Comparison of ENCODE assay signal across 20 cellular contexts in the genomic region with DNA sequence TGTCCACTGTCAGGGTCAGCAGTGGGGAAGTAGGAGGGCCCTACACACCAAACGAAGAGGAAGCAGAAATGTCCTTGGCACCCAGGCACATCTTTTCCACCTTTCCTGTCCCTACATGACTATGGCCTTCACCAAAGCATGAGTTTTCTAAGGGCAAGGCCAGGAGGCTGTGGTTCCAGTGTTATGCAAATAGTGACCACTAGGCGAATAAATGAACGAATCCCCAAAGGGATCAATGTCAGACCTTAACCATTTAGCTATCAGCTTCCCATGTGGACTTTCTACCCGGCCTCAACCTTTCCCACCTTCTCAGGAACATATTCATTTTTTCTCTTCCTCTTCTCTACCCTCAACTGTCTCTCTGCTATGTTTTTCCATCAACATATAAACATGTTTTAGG.
A peak's percentile ranks its signal among the peaks of the same experiment; 100 is the strongest.
DNase-seq lines count a peak whose midpoint lies in the region; ATAC-seq and TF ChIP-seq lines count a peak whose summit lies in the region.
"Had no signal": no experiment of that assay in that cellular context is flagged by ENCODE, and none has a peak within 500 bp of the region (broad histone marks: within the 10 kb centered on the region; RNA-seq: fewer than 3 reads in every experiment).

No MANE protein-coding gene starts in this region.

- no peak overlapping the region for H3K27ac ChIP-seq in HCT116 (ENCODE audit: low read depth, low read length)
- H3K27ac ChIP-seq in neural progenitor cell, result no peak overlapping the region
- H3K27ac ChIP-seq: right atrium auricular region, SJSA1 had no signal

- in situ Hi-C loops in SK-MEL-5 (cut with HindIII; ENCODE audit: low pct_unique_long_range_greater_than_20kb, low sequenced_read_pairs), result no loop called here

- no peaks in the 10 kb centered on the region for H3F3A ChIP-seq in neural progenitor cell (ENCODE audit: low read depth)

- no peaks in the 10 kb centered on the region for H3K9me3 ChIP-seq in HCT116 (ENCODE audit: control insufficient read depth in 1 of 2, insufficient read depth in 1 of 2, low read depth in 1 of 2, low read length in 2 of 2)
- no peaks in the 10 kb centered on the region for H3K9me3 ChIP-seq in neural progenitor cell (ENCODE audit: low read depth)
- H3K9me3 ChIP-seq: right atrium auricular region, SJSA1 had no signal

- H3K4me3 ChIP-seq in HCT116 (replicated peaks in 1 of 2; ENCODE audit: low read depth in 1 of 2, low read length in 2 of 2) (no peak overlapping the region), neural progenitor cell (no peak overlapping the region)
- H3K4me3 ChIP-seq: right atrium auricular region, SJSA1 had no signal

- no peaks in the 10 kb centered on the region for H3K4me1 ChIP-seq in HCT116 (ENCODE audit: control insufficient read depth in 1 of 2, insufficient read depth in 2 of 2, low read length in 2 of 2)
- no peaks in the 10 kb centered on the region for H3K4me1 ChIP-seq in neural progenitor cell
- H3K4me1 ChIP-seq: right atrium auricular region, SJSA1 had no signal

- no peaks in the 10 kb centered on the region for H3K79me2 ChIP-seq in HCT116 (ENCODE audit: insufficient read depth, low read length)
- no peaks in the 10 kb centered on the region for H3K79me2 ChIP-seq in neural progenitor cell (ENCODE audit: low read depth)

- no peaks in the 10 kb centered on the region for H4K20me1 ChIP-seq in HCT116 (ENCODE audit: insufficient read depth)
- no peaks in the 10 kb centered on the region for H4K20me1 ChIP-seq in neural progenitor cell (ENCODE audit: low read depth)

- peak in 2 of 3 experiments; percentile 40 to 48; a peak in 3 of 6 replicates for TF ChIP-seq CTCF in HCT116 (IDR thresholded peaks at IDR 0.05 in 2 of 3, conservative IDR thresholded peaks at IDR 0.05 in 1 of 3; ENCODE audit: borderline replicate concordance in 1 of 3, insufficient read depth in 1 of 3, low read depth in 2 of 3, low read length in 2 of 3)
- peak; percentile 24 for TF ChIP-seq CTCF in neural progenitor cell (IDR thresholded peaks at IDR 0.05)

- no peak for TF ChIP-seq POLR2A in HCT116 (IDR thresholded peaks at IDR 0.05; ENCODE audit: borderline replicate concordance, extremely low read depth, insufficient read depth, insufficient read length)

- DNase-seq in ELF-1 (ENCODE audit: low read depth, low spot score) (peak; percentile 4), HCT116 (ENCODE audit: low read depth, low spot score) (no peak), SK-MEL-5 (ENCODE audit: low read depth, low spot score) (peak; percentile 33), neural progenitor cell (ENCODE audit: low spot score) (no peak), NCI-H774 (lab: John Stamatoyannopoulos, UW) (no peak), activated T-cell treated with anti-CD3 and anti-CD28 coated beads for 4 hours (no peak), Kasumi-1 (lab: John Stamatoyannopoulos, UW) (no peak), head of caudate nucleus (no peak)
- DNase-seq: activated CD4-positive, alpha-beta memory T cell treated with anti-CD3 and anti-CD28 coated beads for 36 hours; activated naive CD4-positive, alpha-beta T cell treated with anti-CD3 and anti-CD28 coated beads for 36 hours; activated T-cell treated with anti-CD3 and anti-CD28 coated beads, Interleukin-2, amount 50 U/mL, for 4 hours; aorta; left ventricle myocardium superior; NCI-H1436; NCI-H2171 treated with DMSO at 0.1 percent for 48 hours; occipital lobe; stimulated activated naive B cell treated with anti-CD40 and anti-IgM and Interleukin-4, amounts not matched to agents 10 μg/mL and 1 μg/mL and 100 μg/mL, for 72 hours; T-helper 2 cell had no signal

- H3K27me3 ChIP-seq in HCT116 (ENCODE audit: insufficient read depth, low read length), result peaks cover 31% of the 10 kb centered on the region
- H3K27me3 ChIP-seq in neural progenitor cell, result no peaks in the 10 kb centered on the region
- H3K27me3 ChIP-seq: right atrium auricular region, SJSA1 had no signal

- H3K9ac ChIP-seq in HCT116 (ENCODE audit: low read length) (no peak overlapping the region), neural progenitor cell (no peak overlapping the region)

- RAD21 ChIA-PET in HCT116 (lab: Charles Lee; ENCODE audit: low non-redundant PET in 1 of 2, low total read pairs in 2 of 2, uncharacterized antibody in 2 of 2, unreplicated experiment in 2 of 2), result no interaction called here

- peaks cover 3% of the 10 kb centered on the region for H3K27me3 Mint-ChIP-seq in neural progenitor cell (ENCODE audit: insufficient read depth, low read depth)
- H3K27me3 Mint-ChIP-seq: activated CD4-positive, alpha-beta memory T cell treated with anti-CD3 and anti-CD28 coated beads for 36 hours had no signal

- H2AFZ ChIP-seq in HCT116 (ENCODE audit: low read depth, low read length, poor library complexity, severe bottlenecking) (no peak overlapping the region), neural progenitor cell (replicated peaks) (no peak overlapping the region)

- intact Hi-C loops in HCT116 (cut with micrococcal nuclease) (no loop called here), head of caudate nucleus (cut with DNase I) (no loop called here)

- no TSS peak for BruUV-seq in HCT116 (replicated peaks; lab: Mats Ljungman, UMichigan)

- H3K4me1 Mint-ChIP-seq in neural progenitor cell, result peaks cover 3% of the 10 kb centered on the region
- H3K4me1 Mint-ChIP-seq: stimulated activated naive B cell treated with anti-CD40 and anti-IgM and Interleukin-4, amounts not matched to agents 10 μg/mL and 1 μg/mL and 100 μg/mL, for 72 hours had no signal

- no peak for TF ChIP-seq RAD21 in HCT116 (IDR thresholded peaks at IDR 0.05; ENCODE audit: low read depth)

- H3K4me2 ChIP-seq in HCT116 (ENCODE audit: low read length), result no peak overlapping the region
- no peak overlapping the region for H3K4me2 ChIP-seq in neural progenitor cell

- CTCF ChIA-PET in HCT116 (lab: Charles Lee), result no interaction called here

- H3K9me2 ChIP-seq in HCT116 (ENCODE audit: insufficient read depth), result no peaks in the 10 kb centered on the region

- H3K36me3 ChIP-seq in HCT116 (ENCODE audit: control insufficient read depth in 1 of 2, insufficient read depth in 2 of 2, low read length in 2 of 2) (no peaks in the 10 kb centered on the region), neural progenitor cell (no peaks in the 10 kb centered on the region)
- H3K36me3 ChIP-seq: right atrium auricular region, SJSA1 had no signal

- H3K36me3 Mint-ChIP-seq in neural progenitor cell, result no peaks in the 10 kb centered on the region
- H3K36me3 Mint-ChIP-seq: activated CD4-positive, alpha-beta memory T cell treated with anti-CD3 and anti-CD28 coated beads for 36 hours; stimulated activated naive B cell treated with anti-CD40 and anti-IgM and Interleukin-4, amounts not matched to agents 10 μg/mL and 1 μg/mL and 100 μg/mL, for 72 hours had no signal

- POLR2A ChIA-PET in HCT116 (lab: Charles Lee), result no interaction called here

- no peak overlapping the region for H3K27ac Mint-ChIP-seq in neural progenitor cell
- H3K27ac Mint-ChIP-seq: activated CD4-positive, alpha-beta memory T cell treated with anti-CD3 and anti-CD28 coated beads for 36 hours; activated naive CD4-positive, alpha-beta T cell treated with anti-CD3 and anti-CD28 coated beads for 36 hours; stimulated activated naive B cell treated with anti-CD40 and anti-IgM and Interleukin-4, amounts not matched to agents 10 μg/mL and 1 μg/mL and 100 μg/mL, for 72 hours had no signal

- peak; percentile 72 for ATAC-seq in HCT116
- ATAC-seq: activated T-cell treated with anti-CD3 and anti-CD28 coated beads, Interleukin-2, amount 50 U/mL, for 4 hours; left ventricle myocardium superior; stimulated activated naive B cell treated with anti-CD40 and anti-IgM and Interleukin-4, amounts not matched to agents 10 μg/mL and 1 μg/mL and 100 μg/mL, for 72 hours had no signal

- no peaks in the 10 kb centered on the region for H3K9me3 Mint-ChIP-seq in neural progenitor cell
- H3K9me3 Mint-ChIP-seq: activated CD4-positive, alpha-beta memory T cell treated with anti-CD3 and anti-CD28 coated beads for 36 hours; activated naive CD4-positive, alpha-beta T cell treated with anti-CD3 and anti-CD28 coated beads for 36 hours; activated T-cell treated with anti-CD3 and anti-CD28 coated beads, Interleukin-2, amount 50 U/mL, for 4 hours had no signal

- no peak overlapping the region for H3K4me3 Mint-ChIP-seq in neural progenitor cell
- H3K4me3 Mint-ChIP-seq: activated CD4-positive, alpha-beta memory T cell treated with anti-CD3 and anti-CD28 coated beads for 36 hours; activated naive CD4-positive, alpha-beta T cell treated with anti-CD3 and anti-CD28 coated beads for 36 hours; activated T-cell treated with anti-CD3 and anti-CD28 coated beads, Interleukin-2, amount 50 U/mL, for 4 hours; stimulated activated naive B cell treated with anti-CD40 and anti-IgM and Interleukin-4, amounts not matched to agents 10 μg/mL and 1 μg/mL and 100 μg/mL, for 72 hours had no signal

TF ChIP-seq in HCT116, 20 proteins besides CTCF, POLR2A, EP300 and RAD21 (continues in another document):
- TF ChIP-seq, protein P1, sequence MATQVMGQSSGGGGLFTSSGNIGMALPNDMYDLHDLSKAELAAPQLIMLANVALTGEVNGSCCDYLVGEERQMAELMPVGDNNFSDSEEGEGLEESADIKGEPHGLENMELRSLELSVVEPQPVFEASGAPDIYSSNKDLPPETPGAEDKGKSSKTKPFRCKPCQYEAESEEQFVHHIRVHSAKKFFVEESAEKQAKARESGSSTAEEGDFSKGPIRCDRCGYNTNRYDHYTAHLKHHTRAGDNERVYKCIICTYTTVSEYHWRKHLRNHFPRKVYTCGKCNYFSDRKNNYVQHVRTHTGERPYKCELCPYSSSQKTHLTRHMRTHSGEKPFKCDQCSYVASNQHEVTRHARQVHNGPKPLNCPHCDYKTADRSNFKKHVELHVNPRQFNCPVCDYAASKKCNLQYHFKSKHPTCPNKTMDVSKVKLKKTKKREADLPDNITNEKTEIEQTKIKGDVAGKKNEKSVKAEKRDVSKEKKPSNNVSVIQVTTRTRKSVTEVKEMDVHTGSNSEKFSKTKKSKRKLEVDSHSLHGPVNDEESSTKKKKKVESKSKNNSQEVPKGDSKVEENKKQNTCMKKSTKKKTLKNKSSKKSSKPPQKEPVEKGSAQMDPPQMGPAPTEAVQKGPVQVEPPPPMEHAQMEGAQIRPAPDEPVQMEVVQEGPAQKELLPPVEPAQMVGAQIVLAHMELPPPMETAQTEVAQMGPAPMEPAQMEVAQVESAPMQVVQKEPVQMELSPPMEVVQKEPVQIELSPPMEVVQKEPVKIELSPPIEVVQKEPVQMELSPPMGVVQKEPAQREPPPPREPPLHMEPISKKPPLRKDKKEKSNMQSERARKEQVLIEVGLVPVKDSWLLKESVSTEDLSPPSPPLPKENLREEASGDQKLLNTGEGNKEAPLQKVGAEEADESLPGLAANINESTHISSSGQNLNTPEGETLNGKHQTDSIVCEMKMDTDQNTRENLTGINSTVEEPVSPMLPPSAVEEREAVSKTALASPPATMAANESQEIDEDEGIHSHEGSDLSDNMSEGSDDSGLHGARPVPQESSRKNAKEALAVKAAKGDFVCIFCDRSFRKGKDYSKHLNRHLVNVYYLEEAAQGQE (IDR thresholded peaks at IDR 0.05; ENCODE audit: low read depth), result no peak
- no peak for TF ChIP-seq ELF1 (IDR thresholded peaks at IDR 0.05; ENCODE audit: borderline replicate concordance, low read depth)
- no peak for TF ChIP-seq FOSL1 (IDR thresholded peaks at IDR 0.05; ENCODE audit: low read depth)
- no peak for TF ChIP-seq EZH2phosphoT487 (IDR thresholded peaks at IDR 0.05; ENCODE audit: borderline replicate concordance)
- no peak for TF ChIP-seq TCF7L2 (IDR thresholded peaks at IDR 0.05; ENCODE audit: borderline replicate concordance, extremely low read depth, insufficient read depth, insufficient read length)

Comparison
In these comparisons a context has a peak if more than half of its experiments do, and no peak if none do; other contexts are left out.
1. DNase-seq: peak in ELF-1 (single experiment) and SK-MEL-5 (single experiment); none in HCT116 (single experiment), neural progenitor cell (single experiment), NCI-H774 (single experiment), activated T-cell treated with anti-CD3 and anti-CD28 coated beads for 4 hours (single experiment), Kasumi-1 (0 of 2) and head of caudate nucleus (0 of 42).